9 cellular contexts compared by ENCODE assay signal in genomic region chr11:12318791-12319733, GRCh38. TPM values are rescaled to one million over a fixed set of nuclear protein-coding genes. Genes with fewer than 3 reads are reported as not detected.
A peak's percentile ranks its signal among the peaks of the same experiment; 100 is the strongest.
DNase-seq lines count a peak whose midpoint lies in the region; FAIRE-seq and TF ChIP-seq lines count a peak whose summit lies in the region.
"Had no signal": no experiment of that assay in that cellular context is flagged by ENCODE, and none has a peak within 500 bp of the region (broad histone marks: within the 10 kb centered on the region; RNA-seq: fewer than 3 reads in every experiment).

No MANE protein-coding gene starts in this region.

- H3K79me1 ChIP-seq in H9 (ENCODE audit: insufficient read depth, low read depth, low read length, poor library complexity, severe bottlenecking): no peaks in the 10 kb centered on the region

- no peak overlapping the region for H4K91ac ChIP-seq in H9 (ENCODE audit: insufficient read length, low read depth, low read length)

- no peak overlapping the region; a peak in 1 of 5 replicates for H3K4me3 Mint-ChIP-seq in H9
- H3K4me3 Mint-ChIP-seq: activated B cell treated with CpG ODN at 0.5 μM for 24 hours had no signal

- peaks cover 24 to 26% of the 10 kb centered on the region in 2 experiments for H3K4me1 Mint-ChIP-seq in H9
- H3K4me1 Mint-ChIP-seq: activated B cell treated with CpG ODN at 0.5 μM for 24 hours had no signal

- H3K9me3 Mint-ChIP-seq in H9: peaks cover 25% of the 10 kb centered on the region in 2 experiments

- H2BK12ac ChIP-seq in H9 (ENCODE audit: insufficient read length, low read depth, low read length): no peak overlapping the region

- no peak overlapping the region for H3K4me2 ChIP-seq in H9 (ENCODE audit: insufficient read depth, insufficient read length, low read length)

- H2AK5ac ChIP-seq in H9 (ENCODE audit: insufficient read length, low read length): no peak overlapping the region

- no peak overlapping the region; a peak in 1 of 7 replicates for H3K27ac Mint-ChIP-seq in H9
- H3K27ac Mint-ChIP-seq: activated B cell treated with CpG ODN at 0.5 μM for 24 hours had no signal

- H3K4ac ChIP-seq in H9 (ENCODE audit: low read depth, low read length): no peak overlapping the region

- no peak overlapping the region for H2BK120ac ChIP-seq in H9 (ENCODE audit: low read depth, low read length, poor library complexity, severe bottlenecking)

- DNase-seq in H9: no peak
- peak; percentile 90 for DNase-seq in NCI-H2196 treated with DMSO at 0.1 percent for 48 hours (lab: John Stamatoyannopoulos, UW; ENCODE audit: unreplicated experiment)
- DNase-seq in superior temporal gyrus (ENCODE audit: extremely low spot score): peak; percentile 51
- DNase-seq in foreskin melanocyte: no peak
- no peak for DNase-seq in effector CD4-positive, alpha-beta T cell
- no peak for DNase-seq in urothelium cell line (ENCODE audit: low spot score)
- DNase-seq: activated B cell treated with CpG ODN at 0.5 μM for 24 hours, mesendoderm had no signal

- no peak overlapping the region for H3K14ac ChIP-seq in H9 (ENCODE audit: insufficient read depth, low read length)

- no peak overlapping the region for H3T11ph ChIP-seq in H9 (ENCODE audit: low read length)

- no peak overlapping the region for H2BK5ac ChIP-seq in H9 (ENCODE audit: insufficient read length, low read length)

- peak; percentile 50 for FAIRE-seq in endometrium (lab: Jason Lieb, UNC)
- no peak for FAIRE-seq in urothelium cell line (lab: Jason Lieb, UNC)

- no peaks in the 10 kb centered on the region for H3K27me3 Mint-ChIP-seq in H9 (ENCODE audit: low read depth)

- H3K56ac ChIP-seq in H9 (ENCODE audit: insufficient read length, low read depth, low read length): no peak overlapping the region

- no peaks in the 10 kb centered on the region for H3K79me2 ChIP-seq in H9 (ENCODE audit: insufficient read depth, low read length)

- no peak overlapping the region for H3K27ac ChIP-seq in H9 (ENCODE audit: insufficient read length, low read depth, low read length)

- H2BK15ac ChIP-seq in H9 (ENCODE audit: low read depth, low read length): no peak overlapping the region

- TF ChIP-seq CTCF in H9 (conservative IDR thresholded peaks at IDR 0.05): no peak

- H4K5ac ChIP-seq in H9 (ENCODE audit: insufficient read length, low read depth, low read length): no peak overlapping the region

- no peak overlapping the region for H3K18ac ChIP-seq in H9 (ENCODE audit: insufficient read length, low read depth, low read length)

- H3K23me2 ChIP-seq in H9 (ENCODE audit: insufficient read length, low read depth, low read length, poor library complexity, severe bottlenecking): no peaks in the 10 kb centered on the region

- H3K23ac ChIP-seq in H9 (ENCODE audit: insufficient read length, low read depth, low read length): no peak overlapping the region

- 0 out of 2 replicates have a peak, but pooled peaks cover 2% of the 10 kb centered on the region for H3K27me3 ChIP-seq in H9 (ENCODE audit: insufficient read depth, low read length)

- no peaks in the 10 kb centered on the region for H4K20me1 ChIP-seq in H9 (ENCODE audit: control insufficient read depth, insufficient read depth, insufficient read length)

- no peak overlapping the region for H4K8ac ChIP-seq in H9 (replicated peaks; ENCODE audit: insufficient read length, low read depth, low read length)

- no peaks in the 10 kb centered on the region for H3K9me3 ChIP-seq in H9 (ENCODE audit: control insufficient read depth, low read depth, low read length)

- no CpG with 5 or more reads among the region's 11 CpGs for WGBS in H9 (ENCODE audit: extremely low coverage, insufficient read length, low lambda C conversion rate)

- no peak overlapping the region for H2BK20ac ChIP-seq in H9 (ENCODE audit: low read depth, low read length, poor library complexity, severe bottlenecking)

- H3K4me1 ChIP-seq in H9 (ENCODE audit: insufficient read depth, low read length): peaks cover 5% of the 10 kb centered on the region; the same call in 1 of the 2 replicates

- peak overlapping the region; percentile 15 for H2AFZ ChIP-seq in H9 (ENCODE audit: low read length)

- peaks cover 0 to 20% (median 10%) of the 10 kb centered on the region in 3 experiments; a peak in 6 of 7 replicates for H3K36me3 Mint-ChIP-seq in H9 (ENCODE audit: insufficient read depth in 1 of 3, low read depth in 3 of 3)

- no peak overlapping the region for H3K9ac ChIP-seq in H9 (ENCODE audit: extremely low read depth, insufficient read length, low read length)

RNA-seq across cellular contexts. Expression of gene PARVA, which starts 58.3 kb away (rescaled TPM):
- 18.1 and 21.8 TPM in 2 replicates for total RNA-seq in H9 (2021)
- total RNA-seq: activated B cell treated with CpG ODN at 0.5 μM for 24 hours had no signal

Comparison
In these comparisons a context has a peak if more than half of its experiments do, and no peak if none do; other contexts are left out.
1. DNase-seq: peak in NCI-H2196 treated with DMSO at 0.1 percent for 48 hours (single experiment) and superior temporal gyrus (single experiment); none in H9 (single experiment), foreskin melanocyte (single experiment), effector CD4-positive, alpha-beta T cell (single experiment) and urothelium cell line (single experiment).